8 cellular contexts compared by ENCODE assay signal in the genomic region with DNA sequence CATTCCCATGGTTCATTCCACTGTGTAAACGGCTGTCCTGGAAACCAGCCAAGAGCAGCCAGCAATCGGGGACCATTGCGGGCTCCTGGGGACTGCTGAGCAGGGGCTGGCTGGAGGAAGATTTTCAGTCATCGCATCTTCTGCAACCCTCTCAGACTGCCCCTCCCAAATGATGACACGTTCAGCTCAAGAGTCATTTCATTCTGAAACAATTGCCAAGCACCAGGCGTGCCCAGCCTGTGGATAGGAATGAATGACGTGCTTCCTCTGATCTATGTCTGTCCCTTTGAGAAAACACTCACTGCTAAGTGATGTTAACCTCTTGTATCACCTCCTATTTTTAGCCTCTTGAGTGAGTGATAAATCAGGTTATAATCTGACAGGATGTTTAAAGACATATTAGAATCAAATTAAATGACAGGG.
A peak's percentile ranks its signal among the peaks of the same experiment; 100 is the strongest.
DNase-seq lines count a peak whose midpoint lies in the region; ATAC-seq and TF ChIP-seq lines count a peak whose summit lies in the region.

No MANE protein-coding gene starts in this region.

- peak overlapping the region; percentile 68 for H3K27ac Mint-ChIP-seq in activated CD8-positive, alpha-beta T cell treated with anti-CD3 and anti-CD28 coated beads, Interleukin-2, amount 10 ng/mL, durations not matched to agents 7 days and 5 days
- no peak overlapping the region for H3K27ac Mint-ChIP-seq in Calu3 (ENCODE audit: unreplicated experiment)

- intact Hi-C loops in transverse colon (cut with DNase I; ENCODE audit: low total_unique reads) (no loop called here), Calu3 (cut with micrococcal nuclease; ENCODE audit: unreplicated experiment) (no loop called here)

- H3K27me3 Mint-ChIP-seq in activated CD8-positive, alpha-beta T cell treated with anti-CD3 and anti-CD28 coated beads, Interleukin-2, amount 10 ng/mL, durations not matched to agents 7 days and 5 days (ENCODE audit: low read depth) = peaks cover 8% of the 10 kb centered on the region
- no peaks in the 10 kb centered on the region for H3K27me3 Mint-ChIP-seq in Calu3 (ENCODE audit: unreplicated experiment)

- TF ChIP-seq POLR2A in transverse colon (IDR thresholded peaks at IDR 0.05) = no peak

- no peaks in the 10 kb centered on the region for H3K9me3 ChIP-seq in transverse colon

- H3K4me1 ChIP-seq in foreskin keratinocyte (peaks cover 11% of the 10 kb centered on the region), transverse colon (peaks cover 0 to 5% (median 2%) of the 10 kb centered on the region in 4 donors)

- peaks cover 14% of the 10 kb centered on the region for H3K9me3 Mint-ChIP-seq in activated CD8-positive, alpha-beta T cell treated with anti-CD3 and anti-CD28 coated beads, Interleukin-2, amount 10 ng/mL, durations not matched to agents 7 days and 5 days (ENCODE audit: insufficient read depth)
- peaks cover 3% of the 10 kb centered on the region for H3K9me3 Mint-ChIP-seq in Calu3 (ENCODE audit: low read depth, unreplicated experiment)

- no peak overlapping the region for H3K4me3 Mint-ChIP-seq in activated CD8-positive, alpha-beta T cell treated with anti-CD3 and anti-CD28 coated beads, Interleukin-2, amount 10 ng/mL, durations not matched to agents 7 days and 5 days
- no peak overlapping the region for H3K4me3 Mint-ChIP-seq in Calu3 (ENCODE audit: low read depth, unreplicated experiment)

- peak overlapping the region; percentile 73 for H3K27ac ChIP-seq in foreskin keratinocyte
- no peak overlapping the region for H3K27ac ChIP-seq in transverse colon

- peaks cover 55% of the 10 kb centered on the region for H3K4me1 Mint-ChIP-seq in activated CD8-positive, alpha-beta T cell treated with anti-CD3 and anti-CD28 coated beads, Interleukin-2, amount 10 ng/mL, durations not matched to agents 7 days and 5 days (ENCODE audit: low read depth)
- peaks cover 8% of the 10 kb centered on the region for H3K4me1 Mint-ChIP-seq in Calu3 (ENCODE audit: low read depth, unreplicated experiment)

- peak; percentile 57 for ATAC-seq in activated CD8-positive, alpha-beta T cell treated with anti-CD3 and anti-CD28 coated beads, Interleukin-2, amount 10 ng/mL, durations not matched to agents 7 days and 5 days
- peak; percentile 98 for ATAC-seq in foreskin keratinocyte
- ATAC-seq in HG02970 (IDR thresholded peaks at IDR 0.05; ENCODE audit: low FRiP score, unreplicated experiment) = no peak

- H3K36me3 Mint-ChIP-seq in activated CD8-positive, alpha-beta T cell treated with anti-CD3 and anti-CD28 coated beads, Interleukin-2, amount 10 ng/mL, durations not matched to agents 7 days and 5 days (ENCODE audit: low read depth) = peaks cover 31% of the 10 kb centered on the region
- H3K36me3 Mint-ChIP-seq in Calu3 (ENCODE audit: insufficient read depth, unreplicated experiment) = no peaks in the 10 kb centered on the region

- H3K36me3 ChIP-seq in transverse colon = no peaks in the 10 kb centered on the region

- CTCF ChIA-PET in activated CD8-positive, alpha-beta T cell treated with anti-CD3 and anti-CD28 coated beads, Interleukin-2, amount 10 ng/mL, durations not matched to agents 7 days and 5 days (lab: Charles Lee) = no interaction called here
- CTCF ChIA-PET in Calu3 (lab: Charles Lee) = no interaction called here

- no peak overlapping the region for H3K4me3 ChIP-seq in transverse colon

- no TSS peak for BruUV-seq in Calu3 (replicated peaks; lab: Mats Ljungman, UMichigan)

- POLR2A ChIA-PET in activated CD8-positive, alpha-beta T cell treated with anti-CD3 and anti-CD28 coated beads, Interleukin-2, amount 10 ng/mL, durations not matched to agents 7 days and 5 days (lab: Charles Lee) = interaction anchor here (1.5 kb wide), 1 partner anchor 62 kb away, joined by 3 read pairs; a partner anchor contains a TSS

- 23 to 24% methylated on average over 6 to 7 of the region's 7 CpGs for WGBS in transverse colon (ENCODE audit: low coverage in 1 of 2), 2 donors

- TF ChIP-seq EP300 in transverse colon (IDR thresholded peaks at IDR 0.05; ENCODE audit: low read depth) = no peak

- DNase-seq in GM03348 (ENCODE audit: low spot score) (peak; percentile 80), NCI-H1417 (lab: John Stamatoyannopoulos, UW) (peak; percentile 46 to 84 (median 61)), foreskin keratinocyte (peak; percentile 93 to 98), transverse colon (no peak), Calu3 (no peak)
- DNase-seq in activated CD8-positive, alpha-beta T cell treated with anti-CD3 and anti-CD28 coated beads, Interleukin-2, amount 10 ng/mL, durations not matched to agents 7 days and 5 days = peak; percentile 55
- DNase-seq in stimulated activated CD4-positive, alpha-beta T cell treated with anti-CD3 and anti-CD28 coated beads, Interleukin-15, amount 100 ng/mL, for 48 hours (ENCODE audit: low read depth in 2 of 2) = peak; percentile 43 to 46

- in situ Hi-C loops in transverse colon (cut with MboI; ENCODE audit: low pct_ligation_motif_present in 1 of 4, low pct_unique_long_range_greater_than_20kb in 1 of 4, low sequenced_read_pairs in 3 of 4) = no loop called here

- TF ChIP-seq CTCF in foreskin keratinocyte (conservative IDR thresholded peaks at IDR 0.05) (no peak), transverse colon (IDR thresholded peaks at IDR 0.05) (no peak), Calu3 (IDR thresholded peaks at IDR 0.05; ENCODE audit: unreplicated experiment) (no peak)

- H3K27me3 ChIP-seq in foreskin keratinocyte (no peaks in the 10 kb centered on the region), transverse colon (no peaks in the 10 kb centered on the region)

Comparison
In these comparisons a context has a peak if more than half of its experiments do, and no peak if none do; other contexts are left out.
1. DNase-seq: peak in GM03348 (single experiment), NCI-H1417 (3 of 3), activated CD8-positive, alpha-beta T cell treated with anti-CD3 and anti-CD28 coated beads, Interleukin-2, amount 10 ng/mL, durations not matched to agents 7 days and 5 days (single experiment), foreskin keratinocyte (2 of 2) and stimulated activated CD4-positive, alpha-beta T cell treated with anti-CD3 and anti-CD28 coated beads, Interleukin-15, amount 100 ng/mL, for 48 hours (2 of 2); none in transverse colon (single experiment) and Calu3 (single experiment).